In the genomic region with DNA sequence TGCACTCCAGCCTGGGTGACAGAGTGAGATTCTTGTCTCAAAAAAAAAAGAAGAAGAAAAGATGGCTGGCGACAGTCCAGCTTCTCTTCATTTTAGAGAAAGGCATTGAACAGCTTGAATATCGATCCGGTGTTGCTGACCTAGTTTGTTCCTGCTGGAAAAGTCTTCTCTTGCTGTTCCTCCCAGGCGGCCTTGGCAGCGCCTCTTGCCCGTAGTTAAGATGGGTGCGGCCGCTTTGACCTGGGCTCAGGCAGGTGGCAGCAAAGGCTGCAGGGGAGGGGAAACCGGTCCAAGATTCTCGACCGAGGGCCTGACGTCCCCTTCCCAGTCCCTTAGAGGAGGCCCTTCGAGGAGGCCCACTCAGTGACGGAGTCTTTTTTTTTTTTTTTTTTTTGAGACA, we compare ENCODE assay signal across 1 cellular context.
TF ChIP-seq lines count a peak whose summit lies in the region.

No MANE protein-coding gene starts in this region.

TF ChIP-seq in A549, 52 proteins besides CTCF, POLR2A, EP300 and RAD21:
- no peak for TF ChIP-seq PHF8 (IDR thresholded peaks at IDR 0.05; ENCODE audit: borderline replicate concordance, low read depth)
- no peak for TF ChIP-seq CBX8 (IDR thresholded peaks at IDR 0.05)
- no peak for TF ChIP-seq POLR2AphosphoS2 (conservative IDR thresholded peaks at IDR 0.05; ENCODE audit: low read length)
- no peak for TF ChIP-seq ZFP36 (IDR thresholded peaks at IDR 0.05; ENCODE audit: borderline replicate concordance, partially characterized antibody)
- TF ChIP-seq USF2 (IDR thresholded peaks at IDR 0.05): no peak
- TF ChIP-seq CHD2 (IDR thresholded peaks at IDR 0.05; ENCODE audit: low read length, partially characterized antibody): no peak
